In the genomic region with DNA sequence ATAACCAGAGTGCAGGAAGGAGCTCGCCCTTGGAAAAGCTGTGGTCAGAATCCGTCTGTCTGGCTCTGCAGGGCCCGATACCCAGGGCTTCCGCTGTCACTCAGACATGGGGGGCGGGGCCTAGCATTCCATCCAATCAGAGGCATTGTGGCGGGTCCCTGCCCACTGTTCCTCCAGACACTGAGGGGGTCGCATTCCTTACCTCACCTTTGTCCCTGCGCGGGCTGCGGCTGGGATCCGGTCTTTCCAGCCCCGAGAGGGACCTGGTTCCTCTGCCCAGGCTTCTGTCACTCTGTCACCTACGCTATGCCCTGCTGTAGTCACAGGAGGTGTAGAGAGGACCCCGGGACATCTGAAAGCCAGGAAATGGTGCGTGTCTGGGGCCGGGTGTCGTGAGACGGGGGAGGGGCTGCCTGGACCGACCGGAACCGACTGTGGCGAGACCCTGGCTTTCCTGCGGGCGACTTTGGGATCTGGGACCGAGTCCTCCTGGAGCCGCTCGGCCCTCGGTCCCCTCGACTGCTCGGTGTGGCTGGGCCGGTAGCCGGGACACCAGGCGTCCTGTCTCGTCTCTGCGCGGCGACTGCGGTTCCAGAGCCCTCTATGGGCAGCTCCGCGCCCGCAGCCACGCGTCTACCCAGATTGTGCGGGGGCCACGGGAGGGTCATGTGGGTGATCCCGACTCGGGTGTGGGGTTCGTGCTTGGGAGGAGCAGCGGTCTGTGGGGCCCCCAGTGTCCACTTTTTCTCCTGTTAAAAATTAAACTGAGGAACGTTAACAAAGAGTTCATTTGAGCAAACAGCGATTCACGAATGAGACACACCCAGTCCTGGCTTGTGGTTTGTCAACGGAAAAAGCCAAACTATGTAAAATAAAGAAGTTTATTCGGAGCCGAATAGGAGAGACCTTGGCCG, we compare ENCODE assay signal across 1 cellular context.
TF ChIP-seq lines count a peak whose summit lies in the region.

A gene (plus strand): TSS at position 165 of the 914 bp plus-strand sequence. CDS start 142 bp downstream, at position 307.

TF ChIP-seq in HepG2, 621 proteins besides CTCF, POLR2A, EP300 and RAD21 (continued from another document and continues in another):
- TF ChIP-seq, protein P1, sequence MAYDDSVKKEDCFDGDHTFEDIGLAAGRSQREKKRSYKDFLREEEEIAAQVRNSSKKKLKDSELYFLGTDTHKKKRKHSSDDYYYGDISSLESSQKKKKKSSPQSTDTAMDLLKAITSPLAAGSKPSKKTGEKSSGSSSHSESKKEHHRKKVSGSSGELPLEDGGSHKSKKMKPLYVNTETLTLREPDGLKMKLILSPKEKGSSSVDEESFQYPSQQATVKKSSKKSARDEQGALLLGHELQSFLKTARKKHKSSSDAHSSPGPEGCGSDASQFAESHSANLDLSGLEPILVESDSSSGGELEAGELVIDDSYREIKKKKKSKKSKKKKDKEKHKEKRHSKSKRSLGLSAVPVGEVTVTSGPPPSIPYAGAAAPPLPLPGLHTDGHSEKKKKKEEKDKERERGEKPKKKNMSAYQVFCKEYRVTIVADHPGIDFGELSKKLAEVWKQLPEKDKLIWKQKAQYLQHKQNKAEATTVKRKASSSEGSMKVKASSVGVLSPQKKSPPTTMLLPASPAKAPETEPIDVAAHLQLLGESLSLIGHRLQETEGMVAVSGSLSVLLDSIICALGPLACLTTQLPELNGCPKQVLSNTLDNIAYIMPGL (CRISPR knock-in tag; IDR thresholded peaks at IDR 0.05; ENCODE audit: borderline replicate concordance in 1 of 2, low read depth in 1 of 2), result peak; percentile 75 to 91; a peak in 3 of 4 replicates
- TF ChIP-seq ZNF496 (CRISPR knock-in tag; IDR thresholded peaks at IDR 0.05; ENCODE audit: insufficient replicate concordance) (no peak), MED13 (CRISPR knock-in tag; IDR thresholded peaks at IDR 0.05) (peak; percentile 63), ZNF333 (CRISPR knock-in tag; IDR thresholded peaks at IDR 0.05; ENCODE audit: borderline replicate concordance) (peak; percentile 91), ZNF367 (CRISPR knock-in tag; IDR thresholded peaks at IDR 0.05; ENCODE audit: borderline replicate concordance) (no peak; the same call in 1 of the 2 replicates), HHEX (CRISPR knock-in tag; IDR thresholded peaks at IDR 0.05) (no peak), SALL1 (CRISPR knock-in tag; IDR thresholded peaks at IDR 0.05) (peak; percentile 78), ONECUT2 (CRISPR knock-in tag; IDR thresholded peaks at IDR 0.05) (no peak), MEF2D (CRISPR knock-in tag; IDR thresholded peaks at IDR 0.05) (peak; percentile 30; the same call in 1 of the 2 replicates), ZKSCAN1 (IDR thresholded peaks at IDR 0.05; ENCODE audit: low read length) (no peak), ZNF605 (CRISPR knock-in tag; IDR thresholded peaks at IDR 0.05) (peak; percentile 78; the same call in 1 of the 2 replicates), MAFG (CRISPR knock-in tag; IDR thresholded peaks at IDR 0.05) (no peak), GPN1 (CRISPR knock-in tag; IDR thresholded peaks at IDR 0.05; ENCODE audit: borderline replicate concordance) (no peak), YY1 (IDR thresholded peaks at IDR 0.05; ENCODE audit: insufficient read depth, insufficient replicate concordance, low read depth, low read length) (no peak), ATAD3A (CRISPR knock-in tag; IDR thresholded peaks at IDR 0.05) (no peak), NFKB2 (CRISPR knock-in tag; IDR thresholded peaks at IDR 0.05; ENCODE audit: borderline replicate concordance) (peak; percentile 84), ZNF329 (CRISPR knock-in tag; IDR thresholded peaks at IDR 0.05; ENCODE audit: low read depth) (peak; percentile 74; the same call in 1 of the 2 replicates), ZNF709 (CRISPR knock-in tag; IDR thresholded peaks at IDR 0.05) (peak; percentile 20; the same call in 1 of the 2 replicates), ZNF292 (CRISPR knock-in tag; IDR thresholded peaks at IDR 0.05; ENCODE audit: borderline replicate concordance, low read depth) (peak; percentile 84; the same call in 1 of the 2 replicates)
- TF ChIP-seq, protein P2, sequence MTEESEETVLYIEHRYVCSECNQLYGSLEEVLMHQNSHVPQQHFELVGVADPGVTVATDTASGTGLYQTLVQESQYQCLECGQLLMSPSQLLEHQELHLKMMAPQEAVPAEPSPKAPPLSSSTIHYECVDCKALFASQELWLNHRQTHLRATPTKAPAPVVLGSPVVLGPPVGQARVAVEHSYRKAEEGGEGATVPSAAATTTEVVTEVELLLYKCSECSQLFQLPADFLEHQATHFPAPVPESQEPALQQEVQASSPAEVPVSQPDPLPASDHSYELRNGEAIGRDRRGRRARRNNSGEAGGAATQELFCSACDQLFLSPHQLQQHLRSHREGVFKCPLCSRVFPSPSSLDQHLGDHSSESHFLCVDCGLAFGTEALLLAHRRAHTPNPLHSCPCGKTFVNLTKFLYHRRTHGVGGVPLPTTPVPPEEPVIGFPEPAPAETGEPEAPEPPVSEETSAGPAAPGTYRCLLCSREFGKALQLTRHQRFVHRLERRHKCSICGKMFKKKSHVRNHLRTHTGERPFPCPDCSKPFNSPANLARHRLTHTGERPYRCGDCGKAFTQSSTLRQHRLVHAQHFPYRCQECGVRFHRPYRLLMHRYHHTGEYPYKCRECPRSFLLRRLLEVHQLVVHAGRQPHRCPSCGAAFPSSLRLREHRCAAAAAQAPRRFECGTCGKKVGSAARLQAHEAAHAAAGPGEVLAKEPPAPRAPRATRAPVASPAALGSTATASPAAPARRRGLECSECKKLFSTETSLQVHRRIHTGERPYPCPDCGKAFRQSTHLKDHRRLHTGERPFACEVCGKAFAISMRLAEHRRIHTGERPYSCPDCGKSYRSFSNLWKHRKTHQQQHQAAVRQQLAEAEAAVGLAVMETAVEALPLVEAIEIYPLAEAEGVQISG (CRISPR knock-in tag; IDR thresholded peaks at IDR 0.05), result peak; percentile 76; the same call in 1 of the 2 replicates
- TF ChIP-seq, protein P3, sequence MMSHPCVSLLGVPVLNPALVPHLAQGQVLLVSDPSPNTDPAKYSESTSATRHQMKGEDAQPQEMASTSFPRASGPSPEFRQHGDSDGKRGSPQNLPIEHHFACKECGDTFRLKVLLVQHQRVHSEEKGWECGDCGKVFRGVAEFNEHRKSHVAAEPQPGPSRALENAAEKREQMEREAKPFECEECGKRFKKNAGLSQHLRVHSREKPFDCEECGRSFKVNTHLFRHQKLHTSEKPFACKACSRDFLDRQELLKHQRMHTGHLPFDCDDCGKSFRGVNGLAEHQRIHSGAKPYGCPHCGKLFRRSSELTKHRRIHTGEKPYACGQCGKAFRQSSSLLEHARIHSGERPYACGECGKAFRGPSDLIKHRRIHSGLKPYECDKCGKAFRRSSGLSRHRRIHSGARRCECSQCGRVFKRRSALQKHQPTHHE (CRISPR knock-in tag; IDR thresholded peaks at IDR 0.05; ENCODE audit: borderline replicate concordance), result peak; percentile 79; the same call in 1 of the 2 replicates
- TF ChIP-seq, protein P4, sequence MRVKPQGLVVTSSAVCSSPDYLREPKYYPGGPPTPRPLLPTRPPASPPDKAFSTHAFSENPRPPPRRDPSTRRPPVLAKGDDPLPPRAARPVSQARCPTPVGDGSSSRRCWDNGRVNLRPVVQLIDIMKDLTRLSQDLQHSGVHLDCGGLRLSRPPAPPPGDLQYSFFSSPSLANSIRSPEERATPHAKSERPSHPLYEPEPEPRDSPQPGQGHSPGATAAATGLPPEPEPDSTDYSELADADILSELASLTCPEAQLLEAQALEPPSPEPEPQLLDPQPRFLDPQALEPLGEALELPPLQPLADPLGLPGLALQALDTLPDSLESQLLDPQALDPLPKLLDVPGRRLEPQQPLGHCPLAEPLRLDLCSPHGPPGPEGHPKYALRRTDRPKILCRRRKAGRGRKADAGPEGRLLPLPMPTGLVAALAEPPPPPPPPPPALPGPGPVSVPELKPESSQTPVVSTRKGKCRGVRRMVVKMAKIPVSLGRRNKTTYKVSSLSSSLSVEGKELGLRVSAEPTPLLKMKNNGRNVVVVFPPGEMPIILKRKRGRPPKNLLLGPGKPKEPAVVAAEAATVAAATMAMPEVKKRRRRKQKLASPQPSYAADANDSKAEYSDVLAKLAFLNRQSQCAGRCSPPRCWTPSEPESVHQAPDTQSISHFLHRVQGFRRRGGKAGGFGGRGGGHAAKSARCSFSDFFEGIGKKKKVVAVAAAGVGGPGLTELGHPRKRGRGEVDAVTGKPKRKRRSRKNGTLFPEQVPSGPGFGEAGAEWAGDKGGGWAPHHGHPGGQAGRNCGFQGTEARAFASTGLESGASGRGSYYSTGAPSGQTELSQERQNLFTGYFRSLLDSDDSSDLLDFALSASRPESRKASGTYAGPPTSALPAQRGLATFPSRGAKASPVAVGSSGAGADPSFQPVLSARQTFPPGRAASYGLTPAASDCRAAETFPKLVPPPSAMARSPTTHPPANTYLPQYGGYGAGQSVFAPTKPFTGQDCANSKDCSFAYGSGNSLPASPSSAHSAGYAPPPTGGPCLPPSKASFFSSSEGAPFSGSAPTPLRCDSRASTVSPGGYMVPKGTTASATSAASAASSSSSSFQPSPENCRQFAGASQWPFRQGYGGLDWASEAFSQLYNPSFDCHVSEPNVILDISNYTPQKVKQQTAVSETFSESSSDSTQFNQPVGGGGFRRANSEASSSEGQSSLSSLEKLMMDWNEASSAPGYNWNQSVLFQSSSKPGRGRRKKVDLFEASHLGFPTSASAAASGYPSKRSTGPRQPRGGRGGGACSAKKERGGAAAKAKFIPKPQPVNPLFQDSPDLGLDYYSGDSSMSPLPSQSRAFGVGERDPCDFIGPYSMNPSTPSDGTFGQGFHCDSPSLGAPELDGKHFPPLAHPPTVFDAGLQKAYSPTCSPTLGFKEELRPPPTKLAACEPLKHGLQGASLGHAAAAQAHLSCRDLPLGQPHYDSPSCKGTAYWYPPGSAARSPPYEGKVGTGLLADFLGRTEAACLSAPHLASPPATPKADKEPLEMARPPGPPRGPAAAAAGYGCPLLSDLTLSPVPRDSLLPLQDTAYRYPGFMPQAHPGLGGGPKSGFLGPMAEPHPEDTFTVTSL (CRISPR knock-in tag; IDR thresholded peaks at IDR 0.05; ENCODE audit: borderline replicate concordance), result no peak; the same call in 1 of the 2 replicates
- TF ChIP-seq, protein P5, sequence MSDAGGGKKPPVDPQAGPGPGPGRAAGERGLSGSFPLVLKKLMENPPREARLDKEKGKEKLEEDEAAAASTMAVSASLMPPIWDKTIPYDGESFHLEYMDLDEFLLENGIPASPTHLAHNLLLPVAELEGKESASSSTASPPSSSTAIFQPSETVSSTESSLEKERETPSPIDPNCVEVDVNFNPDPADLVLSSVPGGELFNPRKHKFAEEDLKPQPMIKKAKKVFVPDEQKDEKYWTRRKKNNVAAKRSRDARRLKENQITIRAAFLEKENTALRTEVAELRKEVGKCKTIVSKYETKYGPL (CRISPR knock-in tag; IDR thresholded peaks at IDR 0.05), result no peak
- TF ChIP-seq, protein P6, sequence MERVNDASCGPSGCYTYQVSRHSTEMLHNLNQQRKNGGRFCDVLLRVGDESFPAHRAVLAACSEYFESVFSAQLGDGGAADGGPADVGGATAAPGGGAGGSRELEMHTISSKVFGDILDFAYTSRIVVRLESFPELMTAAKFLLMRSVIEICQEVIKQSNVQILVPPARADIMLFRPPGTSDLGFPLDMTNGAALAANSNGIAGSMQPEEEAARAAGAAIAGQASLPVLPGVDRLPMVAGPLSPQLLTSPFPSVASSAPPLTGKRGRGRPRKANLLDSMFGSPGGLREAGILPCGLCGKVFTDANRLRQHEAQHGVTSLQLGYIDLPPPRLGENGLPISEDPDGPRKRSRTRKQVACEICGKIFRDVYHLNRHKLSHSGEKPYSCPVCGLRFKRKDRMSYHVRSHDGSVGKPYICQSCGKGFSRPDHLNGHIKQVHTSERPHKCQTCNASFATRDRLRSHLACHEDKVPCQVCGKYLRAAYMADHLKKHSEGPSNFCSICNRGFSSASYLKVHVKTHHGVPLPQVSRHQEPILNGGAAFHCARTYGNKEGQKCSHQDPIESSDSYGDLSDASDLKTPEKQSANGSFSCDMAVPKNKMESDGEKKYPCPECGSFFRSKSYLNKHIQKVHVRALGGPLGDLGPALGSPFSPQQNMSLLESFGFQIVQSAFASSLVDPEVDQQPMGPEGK (CRISPR knock-in tag; IDR thresholded peaks at IDR 0.05), result peak; percentile 93
- TF ChIP-seq, protein P7, sequence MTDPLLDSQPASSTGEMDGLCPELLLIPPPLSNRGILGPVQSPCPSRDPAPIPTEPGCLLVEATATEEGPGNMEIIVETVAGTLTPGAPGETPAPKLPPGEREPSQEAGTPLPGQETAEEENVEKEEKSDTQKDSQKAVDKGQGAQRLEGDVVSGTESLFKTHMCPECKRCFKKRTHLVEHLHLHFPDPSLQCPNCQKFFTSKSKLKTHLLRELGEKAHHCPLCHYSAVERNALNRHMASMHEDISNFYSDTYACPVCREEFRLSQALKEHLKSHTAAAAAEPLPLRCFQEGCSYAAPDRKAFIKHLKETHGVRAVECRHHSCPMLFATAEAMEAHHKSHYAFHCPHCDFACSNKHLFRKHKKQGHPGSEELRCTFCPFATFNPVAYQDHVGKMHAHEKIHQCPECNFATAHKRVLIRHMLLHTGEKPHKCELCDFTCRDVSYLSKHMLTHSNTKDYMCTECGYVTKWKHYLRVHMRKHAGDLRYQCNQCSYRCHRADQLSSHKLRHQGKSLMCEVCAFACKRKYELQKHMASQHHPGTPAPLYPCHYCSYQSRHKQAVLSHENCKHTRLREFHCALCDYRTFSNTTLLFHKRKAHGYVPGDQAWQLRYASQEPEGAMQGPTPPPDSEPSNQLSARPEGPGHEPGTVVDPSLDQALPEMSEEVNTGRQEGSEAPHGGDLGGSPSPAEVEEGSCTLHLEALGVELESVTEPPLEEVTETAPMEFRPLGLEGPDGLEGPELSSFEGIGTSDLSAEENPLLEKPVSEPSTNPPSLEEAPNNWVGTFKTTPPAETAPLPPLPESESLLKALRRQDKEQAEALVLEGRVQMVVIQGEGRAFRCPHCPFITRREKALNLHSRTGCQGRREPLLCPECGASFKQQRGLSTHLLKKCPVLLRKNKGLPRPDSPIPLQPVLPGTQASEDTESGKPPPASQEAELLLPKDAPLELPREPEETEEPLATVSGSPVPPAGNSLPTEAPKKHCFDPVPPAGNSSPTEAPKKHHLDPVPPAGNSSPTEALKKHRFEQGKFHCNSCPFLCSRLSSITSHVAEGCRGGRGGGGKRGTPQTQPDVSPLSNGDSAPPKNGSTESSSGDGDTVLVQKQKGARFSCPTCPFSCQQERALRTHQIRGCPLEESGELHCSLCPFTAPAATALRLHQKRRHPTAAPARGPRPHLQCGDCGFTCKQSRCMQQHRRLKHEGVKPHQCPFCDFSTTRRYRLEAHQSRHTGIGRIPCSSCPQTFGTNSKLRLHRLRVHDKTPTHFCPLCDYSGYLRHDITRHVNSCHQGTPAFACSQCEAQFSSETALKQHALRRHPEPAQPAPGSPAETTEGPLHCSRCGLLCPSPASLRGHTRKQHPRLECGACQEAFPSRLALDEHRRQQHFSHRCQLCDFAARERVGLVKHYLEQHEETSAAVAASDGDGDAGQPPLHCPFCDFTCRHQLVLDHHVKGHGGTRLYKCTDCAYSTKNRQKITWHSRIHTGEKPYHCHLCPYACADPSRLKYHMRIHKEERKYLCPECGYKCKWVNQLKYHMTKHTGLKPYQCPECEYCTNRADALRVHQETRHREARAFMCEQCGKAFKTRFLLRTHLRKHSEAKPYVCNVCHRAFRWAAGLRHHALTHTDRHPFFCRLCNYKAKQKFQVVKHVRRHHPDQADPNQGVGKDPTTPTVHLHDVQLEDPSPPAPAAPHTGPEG (CRISPR knock-in tag; IDR thresholded peaks at IDR 0.05), result peak; percentile 65; the same call in 1 of the 2 replicates
- TF ChIP-seq, protein P8, sequence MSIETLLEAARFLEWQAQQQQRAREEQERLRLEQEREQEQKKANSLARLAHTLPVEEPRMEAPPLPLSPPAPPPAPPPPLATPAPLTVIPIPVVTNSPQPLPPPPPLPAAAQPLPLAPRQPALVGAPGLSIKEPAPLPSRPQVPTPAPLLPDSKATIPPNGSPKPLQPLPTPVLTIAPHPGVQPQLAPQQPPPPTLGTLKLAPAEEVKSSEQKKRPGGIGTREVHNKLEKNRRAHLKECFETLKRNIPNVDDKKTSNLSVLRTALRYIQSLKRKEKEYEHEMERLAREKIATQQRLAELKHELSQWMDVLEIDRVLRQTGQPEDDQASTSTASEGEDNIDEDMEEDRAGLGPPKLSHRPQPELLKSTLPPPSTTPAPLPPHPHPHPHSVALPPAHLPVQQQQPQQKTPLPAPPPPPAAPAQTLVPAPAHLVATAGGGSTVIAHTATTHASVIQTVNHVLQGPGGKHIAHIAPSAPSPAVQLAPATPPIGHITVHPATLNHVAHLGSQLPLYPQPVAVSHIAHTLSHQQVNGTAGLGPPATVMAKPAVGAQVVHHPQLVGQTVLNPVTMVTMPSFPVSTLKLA (IDR thresholded peaks at IDR 0.05), result no peak
